ENCODE assay signal across 41 cellular contexts in genomic region chr19:55446060-55446459, GRCh38. TPM values are rescaled to one million over a fixed set of nuclear protein-coding genes. Genes with fewer than 3 reads are reported as not detected.
A peak's percentile ranks its signal among the peaks of the same experiment; 100 is the strongest.
DNase-seq lines count a peak whose midpoint lies in the region; ATAC-seq, FAIRE-seq and TF ChIP-seq lines count a peak whose summit lies in the region.
"Had no signal": no experiment of that assay in that cellular context is flagged by ENCODE, and none has a peak within 500 bp of the region (broad histone marks: within the 10 kb centered on the region; RNA-seq: fewer than 3 reads in every experiment).

No MANE protein-coding gene starts in this region.

- ATAC-seq in HG02571 (IDR thresholded peaks at IDR 0.05; ENCODE audit: unreplicated experiment): no peak
- ATAC-seq: activated CD8-positive, alpha-beta T cell treated with anti-CD3 and anti-CD28 coated beads, Interleukin-2, amount 10 ng/mL, durations not matched to agents 7 days and 5 days; GM23338; heart right ventricle; sciatic nerve had no signal

- peaks cover 28% of the 10 kb centered on the region for H3K27me3 ChIP-seq in bronchial epithelial cell (ENCODE audit: control insufficient read depth, insufficient read depth, low read length)
- H3K27me3 ChIP-seq in A673 (replicated peaks; ENCODE audit: insufficient read depth, low read depth, low read length, poor library complexity): peaks cover 55% of the 10 kb centered on the region
- H3K27me3 ChIP-seq: SJCRH30 had no signal

- no peak overlapping the region for H3K27ac ChIP-seq in A673 (ENCODE audit: low read depth, low read length, poor library complexity, severe bottlenecking)
- H3K27ac ChIP-seq: brain microvascular endothelial cell, heart right ventricle, neutrophil, SJCRH30, stomach, thyroid gland, vagina, VCaP had no signal

- H3K36me3 ChIP-seq in bronchial epithelial cell (ENCODE audit: control insufficient read depth, insufficient read depth, low read length) (no peaks in the 10 kb centered on the region), A673 (ENCODE audit: insufficient read depth, low read length, poor library complexity, severe bottlenecking) (no peaks in the 10 kb centered on the region)
- H3K36me3 ChIP-seq: brain microvascular endothelial cell, heart right ventricle, neutrophil, SJCRH30, stomach, thyroid gland, vagina had no signal

- intact Hi-C loops in A673 (cut with micrococcal nuclease; ENCODE audit: unreplicated experiment): no loop called here

- DNase-seq in NCI-H2107 treated with DMSO at 0.1 percent for 48 hours (lab: John Stamatoyannopoulos, UW; ENCODE audit: unreplicated experiment): peak; percentile 6
- DNase-seq in NCI-H2107 (lab: John Stamatoyannopoulos, UW): no peak
- peak; percentile 55 for DNase-seq in NCI-H187 treated with DMSO at 0.1 percent for 48 hours (lab: John Stamatoyannopoulos, UW)
- DNase-seq in bronchial epithelial cell (ENCODE audit: low read depth): peak; percentile 98
- peak; percentile 2 for DNase-seq in medulla oblongata (ENCODE audit: extremely low spot score)
- DNase-seq in AML-193 (lab: John Stamatoyannopoulos, UW): no peak
- no peak for DNase-seq in A673 (ENCODE audit: low spot score)
- DNase-seq: activated CD4-positive, alpha-beta T cell treated with anti-CD3 and anti-CD28 coated beads for 4 hours; activated CD8-positive, alpha-beta T cell treated with anti-CD3 and anti-CD28 coated beads, Interleukin-2, amount 10 ng/mL, durations not matched to agents 7 days and 5 days; activated naive CD4-positive, alpha-beta T cell treated with anti-CD3 and anti-CD28 coated beads, Interleukin-2, amount 50 U/mL, for 16 hours; amygdala; brain microvascular endothelial cell; CD4-positive, alpha-beta memory T cell; EL; heart right ventricle; HFFc6; KBM-7; naive B cell; NCI-H146; NCI-H510A treated with DMSO at 0.1 percent for 48 hours; SJCRH30; stimulated activated CD4-positive, alpha-beta T cell treated with anti-CD3 and anti-CD28 coated beads, Interleukin-4, amount 100 ng/mL, for 1 hour; stomach; SW 1271; T-helper 9 cell; thyroid gland had no signal

- CTCF ChIA-PET in A673 (lab: Charles Lee): interaction anchor here (0.6 kb wide), 1 partner anchor 159 kb away, joined by 5 read pairs; no protein-coding TSS in a partner anchor

- BruUV-seq in A673 (replicated peaks; lab: Mats Ljungman, UMichigan): no TSS peak

- TF ChIP-seq CTCF in bronchial epithelial cell (IDR thresholded peaks at IDR 0.05; ENCODE audit: insufficient read depth, low read length, severe bottlenecking): no peak
- TF ChIP-seq CTCF in A673 (conservative IDR thresholded peaks at IDR 0.05; ENCODE audit: low read depth, low read length): no peak

- peaks cover 17% of the 10 kb centered on the region for H3K4me1 ChIP-seq in A673 (ENCODE audit: insufficient read depth, low read length, poor library complexity, severe bottlenecking)
- H3K4me1 ChIP-seq: SJCRH30 had no signal

- H3K4me3 ChIP-seq in bronchial epithelial cell (ENCODE audit: low read depth, low read length): no peak overlapping the region
- no peak overlapping the region for H3K4me3 ChIP-seq in A673 (ENCODE audit: low read depth, low read length, poor library complexity, severe bottlenecking)
- H3K4me3 ChIP-seq: GM23338, heart right ventricle, SJCRH30, stomach, thyroid gland, vagina had no signal

- no peaks in the 10 kb centered on the region for H3K9me3 ChIP-seq in A673 (ENCODE audit: low read depth, low read length, poor library complexity, severe bottlenecking)
- H3K9me3 ChIP-seq: heart right ventricle, neutrophil, SJCRH30, stomach, thyroid gland, vagina had no signal

- FAIRE-seq in bronchial epithelial cell (lab: Jason Lieb, UNC): no peak
- FAIRE-seq: endothelial cell of umbilical vein, GM18507, HTR-8/SVneo had no signal

- POLR2A ChIA-PET in A673 (lab: Charles Lee; ENCODE audit: low non-redundant PET): interaction anchor here (0.6 kb wide), 1 partner anchor 1519 kb away, joined by 26 read pairs; no protein-coding TSS in a partner anchor

RNA-seq across cellular contexts. Expression of gene SHISA7, which starts 3.0 kb away (rescaled TPM):
- not detected in 2 replicates for total RNA-seq in bronchial epithelial cell
- total RNA-seq in A673 (2021): 0.21 and 0.26 TPM in 2 replicates
- total RNA-seq: A172; activated CD8-positive, alpha-beta T cell treated with anti-CD3 and anti-CD28 coated beads, Interleukin-2, amount 10 ng/mL, durations not matched to agents 7 days and 5 days; CD4-positive, alpha-beta memory T cell; endothelial cell of umbilical vein; heart right ventricle; HFFc6; kidney epithelial cell; M059J; posterior vena cava; SJCRH30; stomach; thyroid gland had no signal

RNA-seq across cellular contexts. Expression of gene ISOC2, which starts 15.4 kb away (rescaled TPM):
- 33.2 and 33.3 TPM in 2 replicates for total RNA-seq in bronchial epithelial cell
- 33.2 and 40.6 TPM in 2 replicates for total RNA-seq in A673 (2021)

RNA-seq across cellular contexts. Expression of gene C19orf85, which starts 18.5 kb away (rescaled TPM):
- total RNA-seq in bronchial epithelial cell (not detected in 2 replicates), A673 (2021) (not detected in 2 replicates)
- total RNA-seq: A172; activated CD8-positive, alpha-beta T cell treated with anti-CD3 and anti-CD28 coated beads, Interleukin-2, amount 10 ng/mL, durations not matched to agents 7 days and 5 days; CD4-positive, alpha-beta memory T cell; endothelial cell of umbilical vein; heart right ventricle; HFFc6; kidney epithelial cell; liver; M059J; mesothelial cell of epicardium; posterior vena cava; sciatic nerve; SJCRH30; stomach; thyroid gland; vagina had no signal

RNA-seq across cellular contexts. Expression of gene ZNF628, which starts 30.4 kb away (rescaled TPM):
- total RNA-seq in bronchial epithelial cell (0.79 and 1.0 TPM in 2 replicates), A673 (2021) (11.9 and 16.7 TPM in 2 replicates)

RNA-seq across cellular contexts. Expression of gene UBE2S, which starts 38.5 kb away (rescaled TPM):
- total RNA-seq in bronchial epithelial cell (38.2 and 50.4 TPM in 2 replicates), A673 (2021) (509 and 587 TPM in 2 replicates)

Comparison
In these comparisons a context has a peak if more than half of its experiments do, and no peak if none do; other contexts are left out.
1. DNase-seq: peak in NCI-H2107 treated with DMSO at 0.1 percent for 48 hours (single experiment), NCI-H187 treated with DMSO at 0.1 percent for 48 hours (single experiment), bronchial epithelial cell (single experiment) and medulla oblongata (single experiment); none in NCI-H2107 (single experiment), AML-193 (0 of 2) and A673 (single experiment).